ENCODE assay signal across 9 cellular contexts in the genomic region with DNA sequence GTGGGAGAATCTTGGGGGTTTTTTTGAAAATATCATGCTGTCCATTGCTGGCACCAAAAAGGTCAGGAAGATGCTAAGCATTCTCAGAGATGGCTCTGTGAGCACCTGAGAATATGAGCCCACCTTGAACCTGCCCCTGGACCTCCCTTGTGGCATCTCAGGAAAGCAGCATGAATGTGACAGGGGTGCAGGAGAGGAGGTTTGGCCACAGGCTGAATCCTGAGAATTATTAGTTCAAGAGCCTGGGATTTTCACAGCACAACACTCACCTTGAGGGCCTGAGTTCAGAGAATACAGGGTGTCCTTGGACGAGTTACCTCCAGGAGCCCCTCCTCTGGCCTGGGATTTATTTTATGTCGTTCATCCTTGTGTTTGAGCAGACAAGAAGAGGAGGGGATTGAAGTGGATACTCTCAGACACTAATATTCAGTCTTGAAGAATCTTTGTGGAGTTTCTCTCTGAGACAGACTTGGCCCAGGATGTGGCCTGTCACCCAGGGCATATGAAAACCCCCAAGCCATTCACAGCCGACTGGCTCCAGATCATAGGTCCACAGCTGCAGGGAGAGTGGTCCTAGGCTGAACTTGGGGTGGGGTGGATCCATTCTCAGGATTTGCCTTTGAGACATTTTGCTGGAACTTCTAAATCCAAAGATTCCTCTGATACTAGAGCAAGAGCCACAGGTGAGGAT.
"Had no signal": no experiment of that assay in that cellular context is flagged by ENCODE, and none has a peak within 500 bp of the region (broad histone marks: within the 10 kb centered on the region; RNA-seq: fewer than 3 reads in every experiment).

No MANE protein-coding gene starts in this region.

- H3K4me3 ChIP-seq: GM23248, HAP-1, K562 had no signal

- H3K4me3 Mint-ChIP-seq: HFFc6 had no signal

- H3K27ac Mint-ChIP-seq: HFFc6 had no signal

- ATAC-seq: HCT116, K562 had no signal

- DNase-seq: GM23248, GOT3, H7, HFFc6, IMR-90, KG1 had no signal
